15 cellular contexts compared by ENCODE assay signal in genomic region chr7:158285383-158285770, GRCh38.
"Had no signal": no experiment of that assay in that cellular context is flagged by ENCODE, and none has a peak within 500 bp of the region (broad histone marks: within the 10 kb centered on the region; RNA-seq: fewer than 3 reads in every experiment).

No MANE protein-coding gene starts in this region.

- H3K9ac ChIP-seq: neural progenitor cell, parathyroid adenoma had no signal

- H3K4me2 ChIP-seq: neural progenitor cell had no signal

- H3K27me3 ChIP-seq: cardiac muscle cell, gastroesophageal sphincter, neural progenitor cell, vagina had no signal

- H3K27ac ChIP-seq: cardiac muscle cell, epithelial cell of prostate, gastroesophageal sphincter, neural progenitor cell, parathyroid adenoma, vagina had no signal

- H3K27me3 Mint-ChIP-seq: activated naive CD4-positive, alpha-beta T cell treated with anti-CD3 and anti-CD28 coated beads, Interleukin-2, amount 10 ng/mL, durations not matched to agents 7 days and 5 days had no signal

- FAIRE-seq: kidney had no signal

- H3K36me3 Mint-ChIP-seq: activated naive CD4-positive, alpha-beta T cell treated with anti-CD3 and anti-CD28 coated beads, Interleukin-2, amount 10 ng/mL, durations not matched to agents 7 days and 5 days had no signal

- H3K4me1 ChIP-seq: gastroesophageal sphincter, neural progenitor cell, parathyroid adenoma, vagina had no signal

- H3K4me3 Mint-ChIP-seq: activated CD8-positive, alpha-beta T cell treated with anti-CD3 and anti-CD28 coated beads, Interleukin-2, amount 10 ng/mL, durations not matched to agents 7 days and 5 days; activated naive CD4-positive, alpha-beta T cell treated with anti-CD3 and anti-CD28 coated beads, Interleukin-2, amount 10 ng/mL, durations not matched to agents 7 days and 5 days; neural progenitor cell; T-helper 1 cell treated with Interleukin-12 subunit alpha and Interleukin-12 subunit beta and Interleukin-4 antibody, amounts not matched to agents 30 μg/mL and 1 μg/mL, for 36 hours had no signal

- H3K27ac Mint-ChIP-seq: activated CD8-positive, alpha-beta T cell treated with anti-CD3 and anti-CD28 coated beads, Interleukin-2, amount 10 ng/mL, durations not matched to agents 7 days and 5 days; activated naive CD4-positive, alpha-beta T cell treated with anti-CD3 and anti-CD28 coated beads, Interleukin-2, amount 10 ng/mL, durations not matched to agents 7 days and 5 days; neural progenitor cell; T-helper 1 cell treated with Interleukin-12 subunit alpha and Interleukin-12 subunit beta and Interleukin-4 antibody, amounts not matched to agents 30 μg/mL and 1 μg/mL, for 36 hours had no signal

- DNase-seq: activated CD4-positive, alpha-beta T cell treated with anti-CD3 and anti-CD28 coated beads for 4 hours; activated CD8-positive, alpha-beta T cell treated with anti-CD3 and anti-CD28 coated beads, Interleukin-2, amount 10 ng/mL, durations not matched to agents 7 days and 5 days; activated naive CD4-positive, alpha-beta T cell treated with anti-CD3 and anti-CD28 coated beads, Interleukin-2, amount 10 ng/mL, durations not matched to agents 7 days and 5 days; cortex of kidney; effector memory CD4-positive, alpha-beta T cell; kidney; right cardiac atrium; stimulated activated naive CD4-positive, alpha-beta T cell treated with Interleukin-2 at 50 U/mL for 16 hours had no signal

- H3K79me2 ChIP-seq: parathyroid adenoma had no signal

- H3K9me3 ChIP-seq: vagina had no signal

- H3K36me3 ChIP-seq: cardiac muscle cell, gastroesophageal sphincter, vagina had no signal

- H2AFZ ChIP-seq: neural progenitor cell, parathyroid adenoma had no signal

- H3K4me1 Mint-ChIP-seq: activated naive CD4-positive, alpha-beta T cell treated with anti-CD3 and anti-CD28 coated beads, Interleukin-2, amount 10 ng/mL, durations not matched to agents 7 days and 5 days had no signal

- H3K4me3 ChIP-seq: cardiac muscle cell, gastroesophageal sphincter, neural progenitor cell, vagina had no signal
